In genomic region chr4:65924843-65925242, GRCh38 we compare ENCODE assay signal across 9 cellular contexts.
"Had no signal": no experiment of that assay in that cellular context is flagged by ENCODE, and none has a peak within 500 bp of the region (broad histone marks: within the 10 kb centered on the region; RNA-seq: fewer than 3 reads in every experiment).

No MANE protein-coding gene starts in this region.

- H3K4me3 ChIP-seq: GM23248, HAP-1, K562 had no signal

- H3K9me3 ChIP-seq: HAP-1 had no signal

- H3K4me1 ChIP-seq: HAP-1 had no signal

- DNase-seq: GM23248, GOT3, H7, HFFc6, IMR-90, KG1 had no signal

- H2AFZ ChIP-seq: GM23248 had no signal

- H3K9ac ChIP-seq: GM23248 had no signal

- ATAC-seq: HCT116, K562 had no signal

- H3K36me3 ChIP-seq: HAP-1 had no signal

- H3K27ac ChIP-seq: GM23248 had no signal
